ENCODE assay signal across 22 cellular contexts in the genomic region with DNA sequence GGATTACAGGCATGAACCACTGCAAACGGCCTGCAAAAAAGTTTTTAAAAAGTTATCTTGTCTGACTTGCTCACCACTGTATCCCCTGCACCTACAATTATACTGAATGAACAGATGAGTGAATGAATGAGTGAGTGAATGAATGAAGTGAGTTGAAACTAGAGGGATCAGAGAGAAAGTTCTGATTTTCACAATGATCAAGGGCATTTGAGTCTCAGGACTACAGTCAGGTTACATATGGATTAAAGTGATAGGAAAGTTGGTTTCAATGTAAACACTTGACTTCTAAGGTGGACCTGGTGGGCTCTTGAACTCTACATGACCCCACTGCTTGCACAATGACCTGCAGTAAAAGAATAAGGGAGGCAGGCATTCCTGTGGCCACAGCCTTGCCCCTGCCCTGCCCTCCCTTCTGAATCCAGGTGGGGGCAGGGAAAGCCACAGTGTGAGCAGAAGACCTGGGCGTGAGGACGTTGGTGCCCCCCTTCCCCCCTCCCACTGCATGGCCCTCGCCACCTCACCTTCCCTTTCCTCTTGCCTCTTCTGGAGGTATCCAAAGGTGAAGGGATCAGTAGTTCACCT. TPM values are rescaled to one million over a fixed set of nuclear protein-coding genes. Genes with fewer than 3 reads are reported as not detected.
DNase-seq lines count a peak whose midpoint lies in the region; ATAC-seq and TF ChIP-seq lines count a peak whose summit lies in the region.
"Had no signal": no experiment of that assay in that cellular context is flagged by ENCODE, and none has a peak within 500 bp of the region (broad histone marks: within the 10 kb centered on the region; RNA-seq: fewer than 3 reads in every experiment).

No MANE protein-coding gene starts in this region.

- H3K4me1 ChIP-seq in endodermal cell (ENCODE audit: control insufficient read depth, insufficient read depth, low read length) = peaks cover 5% of the 10 kb centered on the region
- H3K4me1 ChIP-seq in upper lobe of left lung = peaks cover 5 to 9% (median 6%) of the 10 kb centered on the region in 4 donors
- no peaks in the 10 kb centered on the region for H3K4me1 ChIP-seq in right cardiac atrium (ENCODE audit: control insufficient read depth, insufficient read depth, low read length)

- WGBS in endodermal cell (ENCODE audit: insufficient coverage in 1 of 2, insufficient read length in 1 of 2), 2 experiments = 74% methylated on average over 4 of the region's 4 CpGs; no CpG with 5 or more reads in 1 of the 2 experiments
- WGBS in upper lobe of left lung, 2 donors = 33 to 45% methylated on average over 4 of the region's 4 CpGs
- 73% methylated on average over 4 of the region's 4 CpGs for WGBS in right cardiac atrium

- DNase-seq in DMS79 (lab: John Stamatoyannopoulos, UW) (peak; percentile 1), DMS79 treated with DMSO at 0.1 percent for 48 hours (lab: John Stamatoyannopoulos, UW) (no peak), endodermal cell (peak; percentile 75), upper lobe of left lung (peak; percentile 20 to 86), NCI-H1105 treated with DMSO at 0.1 percent for 48 hours (lab: John Stamatoyannopoulos, UW) (no peak), right cardiac atrium (no peak)
- DNase-seq: activated CD4-positive, alpha-beta T cell treated with anti-CD3 and anti-CD28 coated beads for 4 hours; effector CD8-positive, alpha-beta T cell; EL; NCI-H2107; Right ventricle myocardium superior; sigmoid colon; stimulated activated CD4-positive, alpha-beta T cell treated with anti-CD3 and anti-CD28 coated beads, Interleukin-4, amount 100 ng/mL, for 24 hours had no signal

- H3K36me3 ChIP-seq in endodermal cell (ENCODE audit: control insufficient read depth, insufficient read depth, low read length) = no peaks in the 10 kb centered on the region
- no peaks in the 10 kb centered on the region for H3K36me3 ChIP-seq in upper lobe of left lung
- H3K36me3 ChIP-seq: neural progenitor cell, sigmoid colon, tibial nerve had no signal

- H3K4me3 Mint-ChIP-seq in endodermal cell = no peak overlapping the region
- H3K4me3 Mint-ChIP-seq: memory B cell, neural progenitor cell had no signal

- intact Hi-C loops in right cardiac atrium (cut with DNase I) = loop anchor here in 1 of 4 donors (5.0 kb wide), 1 partner anchor 73 kb away; no protein-coding TSS in a partner anchor

- no peaks in the 10 kb centered on the region for H3K27me3 ChIP-seq in endodermal cell (ENCODE audit: control insufficient read depth, insufficient read depth, low read length, poor library complexity, severe bottlenecking)
- no peaks in the 10 kb centered on the region for H3K27me3 ChIP-seq in upper lobe of left lung
- H3K27me3 ChIP-seq in right cardiac atrium (ENCODE audit: control insufficient read depth, insufficient read depth) = no peaks in the 10 kb centered on the region
- H3K27me3 ChIP-seq: neural progenitor cell, sigmoid colon, tibial nerve had no signal

- no peak overlapping the region for H3K9ac ChIP-seq in endodermal cell (ENCODE audit: extremely low read depth, low read length, poor library complexity, severe bottlenecking)
- H3K9ac ChIP-seq: neural progenitor cell had no signal

- peaks cover 31% of the 10 kb centered on the region for H3K4me1 Mint-ChIP-seq in endodermal cell

- no peaks in the 10 kb centered on the region for H3K9me3 Mint-ChIP-seq in endodermal cell
- H3K9me3 Mint-ChIP-seq: activated naive CD4-positive, alpha-beta T cell treated with anti-CD3 and anti-CD28 coated beads, Interleukin-2, amount 50 U/mL, for 72 hours; memory B cell; neural progenitor cell had no signal

- H3K9me3 ChIP-seq in endodermal cell (ENCODE audit: control insufficient read depth, low read length) = no peaks in the 10 kb centered on the region
- H3K9me3 ChIP-seq in upper lobe of left lung = no peaks in the 10 kb centered on the region
- no peaks in the 10 kb centered on the region for H3K9me3 ChIP-seq in right cardiac atrium (ENCODE audit: control insufficient read depth, low read length)
- H3K9me3 ChIP-seq: sigmoid colon, tibial nerve had no signal

- TF ChIP-seq EP300 in upper lobe of left lung (IDR thresholded peaks at IDR 0.05) = peak in 1 of 4 donors; percentile 70

- no peak overlapping the region for H3K4me3 ChIP-seq in endodermal cell (ENCODE audit: low read length)
- no peak overlapping the region for H3K4me3 ChIP-seq in upper lobe of left lung
- H3K4me3 ChIP-seq in right cardiac atrium (ENCODE audit: low read length) = no peak overlapping the region
- H3K4me3 ChIP-seq: neural progenitor cell, sigmoid colon, tibial nerve had no signal

- no peaks in the 10 kb centered on the region for H3K27me3 Mint-ChIP-seq in endodermal cell (ENCODE audit: insufficient read depth)

- TF ChIP-seq POLR2A in upper lobe of left lung (IDR thresholded peaks at IDR 0.05) = no peak

- ATAC-seq in upper lobe of left lung (ENCODE audit: low FRiP score in 2 of 2) = peak in 1 of 2 donors; percentile 75
- no peak for ATAC-seq in right cardiac atrium
- ATAC-seq: activated naive CD4-positive, alpha-beta T cell treated with anti-CD3 and anti-CD28 coated beads, Interleukin-2, amount 50 U/mL, for 72 hours had no signal

- TF ChIP-seq CTCF in endodermal cell (conservative IDR thresholded peaks at IDR 0.05) (peak; percentile 45), upper lobe of left lung (IDR thresholded peaks at IDR 0.05) (no peak)

- no peak overlapping the region for H3K27ac ChIP-seq in endodermal cell (ENCODE audit: low read depth, low read length)
- peak overlapping the region in 1 of 4 donors; percentile 11 for H3K27ac ChIP-seq in upper lobe of left lung
- no peak overlapping the region for H3K27ac ChIP-seq in right cardiac atrium (ENCODE audit: low read length)
- H3K27ac ChIP-seq: 22Rv1, C4-2B, neural progenitor cell, sigmoid colon, tibial nerve had no signal

- H3K27ac Mint-ChIP-seq in endodermal cell = no peak overlapping the region
- H3K27ac Mint-ChIP-seq: activated naive CD4-positive, alpha-beta T cell treated with anti-CD3 and anti-CD28 coated beads, Interleukin-2, amount 50 U/mL, for 72 hours; memory B cell; neural progenitor cell had no signal

- H3K36me3 Mint-ChIP-seq in endodermal cell (ENCODE audit: low read depth) = no peaks in the 10 kb centered on the region
- H3K36me3 Mint-ChIP-seq: activated naive CD4-positive, alpha-beta T cell treated with anti-CD3 and anti-CD28 coated beads, Interleukin-2, amount 50 U/mL, for 72 hours; memory B cell; neural progenitor cell had no signal

RNA-seq across cellular contexts. Expression of a gene that starts 10.7 kb away (rescaled TPM):
- total RNA-seq in endodermal cell = under 1 TPM in 1 of 2 donors, not detected in 1; 0.55 TPM
- 1.9 TPM for polyA plus RNA-seq in endodermal cell (2013, experiment 1 of 2)
- 1.5 TPM for polyA plus RNA-seq in endodermal cell (2013, experiment 2 of 2)
- not detected for total RNA-seq in upper lobe of left lung
- total RNA-seq in right cardiac atrium = not detected
- polyA plus RNA-seq in right cardiac atrium = not detected
- total RNA-seq: activated naive CD4-positive, alpha-beta T cell treated with anti-CD3 and anti-CD28 coated beads, Interleukin-2, amount 50 U/mL, for 72 hours; bronchial epithelial cell; MCF 10A; Right ventricle myocardium superior; sigmoid colon; T-helper 2 cell treated with Interferon-gamma antibody and Interleukin-4, amounts not matched to agents 100 ng/mL and 5 ng/mL, for 36 hours; tibial nerve had no signal
- polyA plus RNA-seq: sigmoid colon had no signal

RNA-seq across cellular contexts. Expression of a gene that starts 15.7 kb away (rescaled TPM):
- total RNA-seq in endodermal cell = not detected
- not detected for polyA plus RNA-seq in endodermal cell (2013, experiment 1 of 2)
- not detected for polyA plus RNA-seq in endodermal cell (2013, experiment 2 of 2)
- not detected for total RNA-seq in upper lobe of left lung
- not detected for total RNA-seq in right cardiac atrium
- polyA plus RNA-seq in right cardiac atrium = not detected
- total RNA-seq: activated naive CD4-positive, alpha-beta T cell treated with anti-CD3 and anti-CD28 coated beads, Interleukin-2, amount 50 U/mL, for 72 hours; bronchial epithelial cell; MCF 10A; Right ventricle myocardium superior; sigmoid colon; T-helper 2 cell treated with Interferon-gamma antibody and Interleukin-4, amounts not matched to agents 100 ng/mL and 5 ng/mL, for 36 hours; tibial nerve had no signal
- polyA plus RNA-seq: sigmoid colon had no signal

RNA-seq across cellular contexts. Expression of a gene that starts 33.2 kb away (rescaled TPM):
- total RNA-seq in endodermal cell = under 1 TPM in 1 of 2 donors, not detected in 1; 0.46 TPM
- polyA plus RNA-seq in endodermal cell (2013, experiment 1 of 2) = not detected
- not detected for polyA plus RNA-seq in endodermal cell (2013, experiment 2 of 2)
- total RNA-seq in upper lobe of left lung = not detected
- total RNA-seq in right cardiac atrium = not detected
- polyA plus RNA-seq in right cardiac atrium = not detected
- total RNA-seq: activated naive CD4-positive, alpha-beta T cell treated with anti-CD3 and anti-CD28 coated beads, Interleukin-2, amount 50 U/mL, for 72 hours; bronchial epithelial cell; MCF 10A; Right ventricle myocardium superior; sigmoid colon; T-helper 2 cell treated with Interferon-gamma antibody and Interleukin-4, amounts not matched to agents 100 ng/mL and 5 ng/mL, for 36 hours; tibial nerve had no signal
- polyA plus RNA-seq: sigmoid colon had no signal

RNA-seq across cellular contexts. Expression of a gene that starts 49.5 kb away (rescaled TPM):
- total RNA-seq in endodermal cell = not detected
- not detected for polyA plus RNA-seq in endodermal cell (2013, experiment 1 of 2)
- polyA plus RNA-seq in endodermal cell (2013, experiment 2 of 2) = not detected
- not detected for total RNA-seq in upper lobe of left lung
- total RNA-seq in right cardiac atrium = not detected
- not detected for polyA plus RNA-seq in right cardiac atrium
- total RNA-seq: activated naive CD4-positive, alpha-beta T cell treated with anti-CD3 and anti-CD28 coated beads, Interleukin-2, amount 50 U/mL, for 72 hours; bronchial epithelial cell; MCF 10A; Right ventricle myocardium superior; sigmoid colon; T-helper 2 cell treated with Interferon-gamma antibody and Interleukin-4, amounts not matched to agents 100 ng/mL and 5 ng/mL, for 36 hours; tibial nerve had no signal
- polyA plus RNA-seq: sigmoid colon had no signal

RNA-seq across cellular contexts. Expression of a gene that starts 54.8 kb away (rescaled TPM):
- total RNA-seq in endodermal cell (1 to 10 TPM in 1 of 2 donors, not detected in 1; 2.2 TPM), upper lobe of left lung (not detected), right cardiac atrium (1 to 10 TPM in 1 of 4 donors, not detected in 3; 2.6 TPM)
- polyA plus RNA-seq in endodermal cell (2013, experiment 1 of 2) = 0.71 TPM
- polyA plus RNA-seq in endodermal cell (2013, experiment 2 of 2) = 1.4 TPM
- not detected for polyA plus RNA-seq in right cardiac atrium
- total RNA-seq: activated naive CD4-positive, alpha-beta T cell treated with anti-CD3 and anti-CD28 coated beads, Interleukin-2, amount 50 U/mL, for 72 hours; bronchial epithelial cell; MCF 10A; Right ventricle myocardium superior; sigmoid colon; T-helper 2 cell treated with Interferon-gamma antibody and Interleukin-4, amounts not matched to agents 100 ng/mL and 5 ng/mL, for 36 hours; tibial nerve had no signal
- polyA plus RNA-seq: sigmoid colon had no signal

Comparison
In these comparisons a context has a peak if more than half of its experiments do, and no peak if none do; other contexts are left out.
1. DNase-seq: peak in DMS79 (single experiment), endodermal cell (single experiment) and upper lobe of left lung (2 of 2); none in DMS79 treated with DMSO at 0.1 percent for 48 hours (single experiment), NCI-H1105 treated with DMSO at 0.1 percent for 48 hours (single experiment) and right cardiac atrium (0 of 3).